ENCODE assay signal across 23 cellular contexts in the genomic region with DNA sequence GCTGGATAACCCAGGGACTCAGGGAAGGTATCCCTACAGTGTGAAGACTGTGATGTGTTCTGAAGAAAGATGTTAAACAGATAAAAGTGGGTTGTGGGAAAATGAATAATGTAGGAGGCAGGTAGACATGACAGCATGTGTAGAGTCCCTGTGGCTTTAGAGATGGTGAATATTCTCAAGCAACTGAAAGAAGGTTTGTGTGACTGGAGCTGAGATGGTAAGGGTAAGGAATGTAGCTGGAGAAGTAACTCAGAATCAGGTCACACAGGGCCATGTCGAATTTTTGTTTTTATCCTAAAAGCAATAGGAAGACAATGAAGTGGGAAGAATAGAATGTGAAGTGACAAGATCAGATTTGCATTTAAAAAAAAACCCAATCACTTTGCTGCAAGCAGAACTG. TPM values are rescaled to one million over a fixed set of nuclear protein-coding genes. Genes with fewer than 3 reads are reported as not detected.
DNase-seq lines count a peak whose midpoint lies in the region; ATAC-seq, FAIRE-seq and TF ChIP-seq lines count a peak whose summit lies in the region.
"Had no signal": no experiment of that assay in that cellular context is flagged by ENCODE, and none has a peak within 500 bp of the region (broad histone marks: within the 10 kb centered on the region; RNA-seq: fewer than 3 reads in every experiment).

No MANE protein-coding gene starts in this region.

- no peak overlapping the region for H2AFZ ChIP-seq in GM23338
- no peak overlapping the region for H2AFZ ChIP-seq in osteoblast (ENCODE audit: low read length)

- H3K9me2 ChIP-seq in GM23338 (ENCODE audit: insufficient read depth) = no peaks in the 10 kb centered on the region

- H3K9me3 ChIP-seq in A549 = no peaks in the 10 kb centered on the region
- H3K9me3 ChIP-seq in osteoblast (ENCODE audit: low read depth, low read length) = no peaks in the 10 kb centered on the region
- no peaks in the 10 kb centered on the region for H3K9me3 ChIP-seq in ascending aorta
- H3K9me3 ChIP-seq: BE2C, BLaER1 had no signal

- H3K36me3 Mint-ChIP-seq in GM23338 (ENCODE audit: low read depth) = peaks cover 3% of the 10 kb centered on the region; the same call in 2 of the 3 replicates
- no peaks in the 10 kb centered on the region for H3K36me3 Mint-ChIP-seq in MCF 10A (ENCODE audit: insufficient read depth, unreplicated experiment)
- H3K36me3 Mint-ChIP-seq: CD14-positive monocyte had no signal

- H3K27ac Mint-ChIP-seq in GM23338 (no peak overlapping the region), MCF 10A (ENCODE audit: low read depth, unreplicated experiment) (no peak overlapping the region)
- H3K27ac Mint-ChIP-seq: CD14-positive monocyte; CD4-positive, alpha-beta memory T cell had no signal

- POLR2A ChIA-PET in A549 (lab: Yijun Ruan, JAX) = no interaction called here
- POLR2A ChIA-PET in MCF 10A (lab: Yijun Ruan, JAX) = no interaction called here

- no peaks in the 10 kb centered on the region for H3K9me3 Mint-ChIP-seq in GM23338
- no peaks in the 10 kb centered on the region for H3K9me3 Mint-ChIP-seq in MCF 10A (ENCODE audit: unreplicated experiment)
- H3K9me3 Mint-ChIP-seq: CD4-positive, alpha-beta memory T cell; CD8-positive, alpha-beta memory T cell had no signal

- CTCF ChIA-PET in A549 (lab: Yijun Ruan, JAX) = interaction anchor here (1.6 kb wide), 1 partner anchor 14 kb away, joined by 3 read pairs; no protein-coding TSS in a partner anchor
- CTCF ChIA-PET in MCF 10A (lab: Yijun Ruan, JAX) = interaction anchor here (1.4 kb wide), 1 partner anchor 11 kb away, joined by 3 read pairs; no protein-coding TSS in a partner anchor

- H3K27ac ChIP-seq in A549 (no peak overlapping the region), GM23338 (ENCODE audit: low read depth) (no peak overlapping the region), osteoblast (ENCODE audit: low read depth, low read length) (no peak overlapping the region), ascending aorta (no peak overlapping the region)
- H3K27ac ChIP-seq: 22Rv1, BLaER1 had no signal

- DNase-seq in A549 (ENCODE audit: low read depth in 1 of 2, low spot score in 1 of 2) = no peak
- no peak for DNase-seq in GM23338 (ENCODE audit: low spot score)
- DNase-seq in bronchial epithelial cell (ENCODE audit: low read depth) = no peak
- peak; percentile 2 for DNase-seq in osteoblast (ENCODE audit: insufficient read length, low spot score, missing footprints)
- no peak for DNase-seq in ascending aorta (ENCODE audit: low spot score in 2 of 2)
- no peak for DNase-seq in MCF 10A (ENCODE audit: unreplicated experiment)
- DNase-seq: ACHN; BE2C; C1 segment of cervical spinal cord; CD4-positive, alpha-beta memory T cell; CD4-positive, CD25-positive, alpha-beta regulatory T cell; CD8-positive, alpha-beta memory T cell; COR-L47; DMS79 treated with DMSO at 0.1 percent for 48 hours; GF-D8 had no signal

- intact Hi-C loops in ascending aorta (cut with DNase I) (no loop called here), MCF 10A (cut with micrococcal nuclease) (no loop called here)

- no peak for ATAC-seq in A549
- peak; percentile 74 for ATAC-seq in GM23338
- ATAC-seq in HG02610 (IDR thresholded peaks at IDR 0.05; ENCODE audit: unreplicated experiment) = no peak

- TF ChIP-seq EP300 in A549 (IDR thresholded peaks at IDR 0.05) = no peak

- H3K27me3 Mint-ChIP-seq in GM23338 (ENCODE audit: insufficient read depth, low read depth, poor library complexity) = no peaks in the 10 kb centered on the region
- H3K27me3 Mint-ChIP-seq in MCF 10A (ENCODE audit: insufficient read depth, unreplicated experiment) = no peaks in the 10 kb centered on the region
- H3K27me3 Mint-ChIP-seq: CD4-positive, alpha-beta memory T cell; CD8-positive, alpha-beta memory T cell had no signal

- H3K36me3 ChIP-seq in GM23338 (ENCODE audit: insufficient read depth) = no peaks in the 10 kb centered on the region
- no peaks in the 10 kb centered on the region for H3K36me3 ChIP-seq in bronchial epithelial cell (ENCODE audit: control insufficient read depth, insufficient read depth, low read length)
- H3K36me3 ChIP-seq in osteoblast (ENCODE audit: insufficient read depth, low read length) = no peaks in the 10 kb centered on the region
- no peaks in the 10 kb centered on the region for H3K36me3 ChIP-seq in ascending aorta
- H3K36me3 ChIP-seq: BE2C, BLaER1 had no signal

- WGBS in A549 (ENCODE audit: missing lambda C conversion rate) = 48% methylated on average over 1 of the region's 1 CpG

- no peaks in the 10 kb centered on the region for H3F3A ChIP-seq in GM23338 (replicated peaks; ENCODE audit: low read depth)

- peaks cover 8% of the 10 kb centered on the region for H3K4me1 ChIP-seq in A549
- peaks cover 7% of the 10 kb centered on the region for H3K4me1 ChIP-seq in GM23338 (ENCODE audit: insufficient read depth)
- H3K4me1 ChIP-seq in osteoblast (ENCODE audit: insufficient read depth, low read length) = no peaks in the 10 kb centered on the region
- no peaks in the 10 kb centered on the region for H3K4me1 ChIP-seq in ascending aorta
- H3K4me1 ChIP-seq: BE2C, BLaER1 had no signal

- no peak for TF ChIP-seq RAD21 in A549 (conservative IDR thresholded peaks at IDR 0.05 in 1 of 2, IDR thresholded peaks at IDR 0.05 in 1 of 2)

- H4K20me1 ChIP-seq in GM23338 (replicated peaks; ENCODE audit: insufficient read depth) (no peaks in the 10 kb centered on the region), osteoblast (ENCODE audit: insufficient read depth, low read length) (no peaks in the 10 kb centered on the region)
- H4K20me1 ChIP-seq: BLaER1 had no signal

- FAIRE-seq in A549 (lab: Jason Lieb, UNC) = peak; percentile 32
- peak; percentile 36 for FAIRE-seq in bronchial epithelial cell (lab: Jason Lieb, UNC)
- FAIRE-seq: D721Med, G401.6, GM12891, GM19239 had no signal

- BruUV-seq in MCF 10A (replicated peaks; lab: Mats Ljungman, UMichigan) = no TSS peak

- H3K4me2 ChIP-seq in A549 (no peak overlapping the region), GM23338 (no peak overlapping the region), osteoblast (ENCODE audit: insufficient read depth, low read length) (no peak overlapping the region)
- H3K4me2 ChIP-seq: BLaER1 had no signal

- no peak for TF ChIP-seq POLR2A in A549 (IDR thresholded peaks at IDR 0.05; ENCODE audit: low read length)

- H3K27me3 ChIP-seq in GM23338 (ENCODE audit: insufficient read depth) (no peaks in the 10 kb centered on the region), bronchial epithelial cell (ENCODE audit: control insufficient read depth, insufficient read depth, low read length) (no peaks in the 10 kb centered on the region), osteoblast (ENCODE audit: insufficient read depth, low read length) (peaks cover 11% of the 10 kb centered on the region), ascending aorta (no peaks in the 10 kb centered on the region)
- H3K27me3 ChIP-seq: BE2C, BLaER1 had no signal

- TF ChIP-seq CTCF in A549 (IDR thresholded peaks at IDR 0.05) (no peak), GM23338 (conservative IDR thresholded peaks at IDR 0.05; ENCODE audit: low read depth in 2 of 2) (no peak), bronchial epithelial cell (IDR thresholded peaks at IDR 0.05; ENCODE audit: insufficient read depth, low read length, severe bottlenecking) (no peak), osteoblast (IDR thresholded peaks at IDR 0.05; ENCODE audit: extremely low read depth, low read depth, low read length) (no peak), ascending aorta (IDR thresholded peaks at IDR 0.05) (no peak), MCF 10A (IDR thresholded peaks at IDR 0.05; ENCODE audit: unreplicated experiment) (no peak)

- H3K4me1 Mint-ChIP-seq in GM23338 (peaks cover 11% of the 10 kb centered on the region), MCF 10A (ENCODE audit: insufficient read depth, unreplicated experiment) (no peaks in the 10 kb centered on the region)
- H3K4me1 Mint-ChIP-seq: CD4-positive, alpha-beta memory T cell; CD4-positive, CD25-positive, alpha-beta regulatory T cell; CD8-positive, alpha-beta memory T cell had no signal

- H3K79me2 ChIP-seq in GM23338 (replicated peaks; ENCODE audit: insufficient read depth) (no peaks in the 10 kb centered on the region), osteoblast (ENCODE audit: insufficient read depth, low read length) (no peaks in the 10 kb centered on the region)

- H3K4me3 ChIP-seq in A549 (no peak overlapping the region), GM23338 (no peak overlapping the region), bronchial epithelial cell (ENCODE audit: low read depth, low read length) (no peak overlapping the region), osteoblast (ENCODE audit: insufficient read depth, low read length) (no peak overlapping the region), ascending aorta (no peak overlapping the region)
- H3K4me3 ChIP-seq: BLaER1 had no signal

- H3K4me3 Mint-ChIP-seq in GM23338 (no peak overlapping the region), MCF 10A (ENCODE audit: unreplicated experiment) (no peak overlapping the region)
- H3K4me3 Mint-ChIP-seq: CD14-positive monocyte; CD4-positive, alpha-beta memory T cell; CD8-positive, alpha-beta memory T cell had no signal

TF ChIP-seq in GM23338, 12 proteins besides CTCF, POLR2A, EP300 and RAD21:
- TF ChIP-seq ZNF331 (CRISPR knock-in tag; IDR thresholded peaks at IDR 0.05; ENCODE audit: low read depth) = no peak
- no peak for TF ChIP-seq POLR2AphosphoS5 (IDR thresholded peaks at IDR 0.05; ENCODE audit: low read depth)

RNA-seq across cellular contexts. Expression of a gene that starts 53.7 kb away (rescaled TPM):
- polyA plus RNA-seq in A549 (2011; rRNA removed) (26.1 and 32.2 TPM in 2 replicates), A549 (2017; fragmentation: RNase III; extraction: RNeasy Plus Mini Kit Qiagen cat#74134 plus additional on column Dnase treatment) (10.1 to 11.8 TPM (median 10.3 TPM) in 3 replicates), GM23338 (2016; fragmentation: Nextera tagmentation; extraction: Ambion mirVana) (7.0 and 7.3 TPM in 2 replicates)
- polyA plus RNA-seq in A549 (2012; cell fraction: cytosol; rRNA removed) = 7.8 and 8.4 TPM in 2 replicates
- polyA plus RNA-seq in A549 (2012; cell fraction: nucleus; rRNA removed) = 12.2 and 13.4 TPM in 2 replicates
- 33.8 and 42.6 TPM in 2 replicates for polyA minus RNA-seq in A549 (2011; rRNA and poly(A)+ RNA removed)
- total RNA-seq in GM23338 (2014; rRNA removed; shearing (Covaris generic)) = 36.6 and 51.7 TPM in 2 replicates
- total RNA-seq in bronchial epithelial cell (3.9 and 8.8 TPM in 2 replicates), osteoblast (19.9 and 32.1 TPM in 2 replicates), ascending aorta (12.3 TPM), MCF 10A (2022) (9.2 and 15.2 TPM in 2 replicates)
- polyA plus RNA-seq: CD14-positive monocyte had no signal
